15 cellular contexts compared by ENCODE assay signal in the genomic region with DNA sequence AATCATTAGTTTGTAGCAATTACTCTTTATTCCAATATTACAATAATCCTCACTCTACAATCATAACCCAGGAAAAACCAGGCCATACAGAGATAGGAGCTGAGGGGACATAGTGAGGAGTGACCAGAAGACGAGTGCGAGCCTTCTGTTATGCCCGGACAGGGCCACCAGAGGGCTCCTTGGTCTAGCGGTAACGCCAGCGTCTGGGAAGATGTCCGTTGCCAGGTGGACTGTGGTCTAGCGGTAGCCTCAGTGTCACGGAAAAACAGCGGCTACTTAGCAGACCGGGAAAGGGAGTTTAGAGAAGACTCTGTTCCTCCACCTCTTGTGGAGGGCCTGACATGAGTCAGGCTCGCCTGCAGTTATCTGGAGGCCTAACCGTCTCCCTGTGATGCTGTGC. TPM values are rescaled to one million over a fixed set of nuclear protein-coding genes. Genes with fewer than 3 reads are reported as not detected.
A peak's percentile ranks its signal among the peaks of the same experiment; 100 is the strongest.
DNase-seq lines count a peak whose midpoint lies in the region; ATAC-seq and TF ChIP-seq lines count a peak whose summit lies in the region.
"Not testable (repeated sequence)": the region's sequence is repeated elsewhere in the genome, so short reads cannot be mapped to it uniquely, and the experiment has no call there.
"Had no signal": no experiment of that assay in that cellular context is flagged by ENCODE, and none has a peak within 500 bp of the region (broad histone marks: within the 10 kb centered on the region; RNA-seq: fewer than 3 reads in every experiment).

No MANE protein-coding gene starts in this region.

- not testable (repeated sequence) for H3K27ac Mint-ChIP-seq in CD4-positive, alpha-beta T cell; neural progenitor cell

- not testable (repeated sequence) for H3K4me3 ChIP-seq in PC-3 (ENCODE audit: low read length); dorsolateral prefrontal cortex; heart left ventricle; neural progenitor cell; transverse colon

- H3K4me1 Mint-ChIP-seq in CD4-positive, alpha-beta T cell (ENCODE audit: low read depth); neural progenitor cell: not testable (repeated sequence)

- BruUV-seq in PC-3 (replicated peaks; lab: Mats Ljungman, UMichigan) = not testable (repeated sequence)

- not testable (repeated sequence) for H4K20me1 ChIP-seq in PC-3 (ENCODE audit: low read length)
- H4K20me1 ChIP-seq in neural progenitor cell (ENCODE audit: low read depth) = peaks cover 28% of the 10 kb centered on the region

- not testable (repeated sequence) for TF ChIP-seq POLR2A in heart left ventricle (IDR thresholded peaks at IDR 0.05); transverse colon (IDR thresholded peaks at IDR 0.05)

- not testable (repeated sequence) for H3K4me2 ChIP-seq in PC-3 (ENCODE audit: low read length); neural progenitor cell

- H2AFZ ChIP-seq in PC-3 (ENCODE audit: low read length); neural progenitor cell (replicated peaks): not testable (repeated sequence)

- H3F3A ChIP-seq in PC-3 (ENCODE audit: low read length, unreplicated experiment) = not testable (repeated sequence)
- peaks cover 27% of the 10 kb centered on the region for H3F3A ChIP-seq in neural progenitor cell (ENCODE audit: low read depth)

- H3K27me3 Mint-ChIP-seq in CD4-positive, alpha-beta T cell; neural progenitor cell (ENCODE audit: insufficient read depth, low read depth): not testable (repeated sequence)

- not testable (repeated sequence) for H3K4me3 Mint-ChIP-seq in CD4-positive, alpha-beta T cell; neural progenitor cell

- WGBS in heart left ventricle, 4 donors = 70 to 86% (median 78%) methylated on average over 13 of the region's 13 CpGs
- 80 to 85% methylated on average over 4 to 13 of the region's 13 CpGs for WGBS in transverse colon (ENCODE audit: low coverage in 1 of 2), 2 donors

- not testable (repeated sequence) for H3K9ac ChIP-seq in PC-3 (ENCODE audit: low read length); neural progenitor cell

- H3K36me3 ChIP-seq in PC-3 (ENCODE audit: low read depth, low read length) (peaks cover 19% of the 10 kb centered on the region; the same call in 1 of the 2 replicates), heart left ventricle (peaks cover 0 to 17% (median 7%) of the 10 kb centered on the region in 9 donors), neural progenitor cell (peaks cover 12% of the 10 kb centered on the region)
- not testable (repeated sequence) for H3K36me3 ChIP-seq in transverse colon

- CTCF ChIA-PET in CD4-positive, alpha-beta T cell (lab: Charles Lee); PC-3 (lab: Charles Lee): not testable (repeated sequence)

- H3K9me3 ChIP-seq in CD4-positive, alpha-beta T cell (ENCODE audit: control insufficient read depth, low read length); PC-3 (ENCODE audit: low read length); heart left ventricle; neural progenitor cell (ENCODE audit: low read depth); transverse colon: not testable (repeated sequence)

- ATAC-seq in CD4-positive, alpha-beta T cell (ENCODE audit: poor library complexity); PC-3; heart left ventricle: not testable (repeated sequence)

- intact Hi-C loops in CD4-positive, alpha-beta T cell (cut with DNase I, micrococcal nuclease); PC-3 (cut with micrococcal nuclease); dorsolateral prefrontal cortex (cut with DNase I); heart left ventricle (cut with DNase I); transverse colon (cut with DNase I; ENCODE audit: low total_unique reads): not testable (repeated sequence)

- peaks cover 53% of the 10 kb centered on the region for H3K79me2 ChIP-seq in PC-3 (ENCODE audit: low read length)
- peaks cover 89% of the 10 kb centered on the region for H3K79me2 ChIP-seq in neural progenitor cell (ENCODE audit: low read depth)

- not testable (repeated sequence) for H3K27me3 ChIP-seq in CD4-positive, alpha-beta T cell (ENCODE audit: control insufficient read depth, insufficient read depth, low read length); PC-3 (ENCODE audit: low read length); dorsolateral prefrontal cortex; heart left ventricle; neural progenitor cell; transverse colon

- not testable (repeated sequence) for H3K9me2 ChIP-seq in PC-3 (replicated peaks; ENCODE audit: low read length)

- not testable (repeated sequence) for H3K4me1 ChIP-seq in PC-3 (ENCODE audit: insufficient read depth, low read length); neural progenitor cell; transverse colon
- peaks cover 0 to 13% (median 0%) of the 10 kb centered on the region in 12 donors for H3K4me1 ChIP-seq in heart left ventricle

- POLR2A ChIA-PET in CD4-positive, alpha-beta T cell (lab: Charles Lee); PC-3 (lab: Charles Lee; ENCODE audit: unreplicated experiment): not testable (repeated sequence)

- peak in 1 of 10 experiments; percentile 16 for DNase-seq in CD4-positive, alpha-beta T cell
- DNase-seq in H4 (ENCODE audit: low spot score) = peak; percentile 21
- peak; percentile 11 for DNase-seq in PC-3
- peak; percentile 47 for DNase-seq in amniotic epithelial cell (ENCODE audit: low read depth)
- peak in 6 of 10 donors; percentile 34 to 82 (median 52) for DNase-seq in dorsolateral prefrontal cortex
- peak in 1 of 5 donors; percentile 43 for DNase-seq in heart left ventricle
- peak; percentile 11 for DNase-seq in neural progenitor cell (ENCODE audit: low spot score)
- DNase-seq in transverse colon = not testable (repeated sequence)

- H3K9me3 Mint-ChIP-seq in CD4-positive, alpha-beta T cell; neural progenitor cell: not testable (repeated sequence)

- not testable (repeated sequence) for TF ChIP-seq EP300 in transverse colon (IDR thresholded peaks at IDR 0.05; ENCODE audit: low read depth)

- in situ Hi-C loops in transverse colon (cut with MboI; ENCODE audit: low pct_ligation_motif_present in 1 of 4, low pct_unique_long_range_greater_than_20kb in 1 of 4, low sequenced_read_pairs in 3 of 4) = not testable (repeated sequence)

- peak; percentile 31 for TF ChIP-seq CTCF in CD4-positive, alpha-beta T cell (IDR thresholded peaks at IDR 0.05)
- TF ChIP-seq CTCF in PC-3 (conservative IDR thresholded peaks at IDR 0.05; ENCODE audit: low read depth, low read length) (peak; percentile 36; the same call in 1 of the 2 replicates), dorsolateral prefrontal cortex (IDR thresholded peaks at IDR 0.05 in 54 of 56, conservative IDR thresholded peaks at IDR 0.05 in 2 of 56; ENCODE audit: low read depth in 1 of 56, partially characterized antibody in 56 of 56) (peak in 49 of 56 donors; percentile 19 to 60 (median 44)), heart left ventricle (IDR thresholded peaks at IDR 0.05) (peak in 10 of 12 donors; percentile 12 to 46 (median 34)), neural progenitor cell (IDR thresholded peaks at IDR 0.05) (peak; percentile 48), transverse colon (IDR thresholded peaks at IDR 0.05) (peak in 4 of 5 experiments; percentile 13 to 28 (median 18))

- not testable (repeated sequence) for H3K36me3 Mint-ChIP-seq in CD4-positive, alpha-beta T cell (ENCODE audit: low read depth)
- peaks cover 44% of the 10 kb centered on the region for H3K36me3 Mint-ChIP-seq in neural progenitor cell

- H3K27ac ChIP-seq in CD4-positive, alpha-beta T cell (ENCODE audit: low read depth, low read length); PC-3 (ENCODE audit: low read length); dorsolateral prefrontal cortex; heart left ventricle; neural progenitor cell; transverse colon: not testable (repeated sequence)

RNA-seq across cellular contexts. Expression of gene ATP4B, which starts 36.5 kb away (rescaled TPM):
- total RNA-seq in CD4-positive, alpha-beta T cell = not detected
- not detected in 2 replicates for total RNA-seq in H4 (2014; rRNA removed; shearing (Covaris generic))
- not detected in 2 replicates for total RNA-seq in PC-3 (2014; rRNA removed)
- total RNA-seq in dorsolateral prefrontal cortex = not detected
- not detected for total RNA-seq in heart left ventricle
- not detected for polyA plus RNA-seq in heart left ventricle
- not detected in 2 replicates for total RNA-seq in neural progenitor cell (ENCODE audit: low replicate concordance)
- total RNA-seq in transverse colon = not detected
- total RNA-seq: activated naive CD4-positive, alpha-beta T cell treated with anti-CD3 and anti-CD28 coated beads for 36 hours; CD4-positive, alpha-beta memory T cell; esophagus mucosa; mesenteric fat pad; occipital lobe; T-helper 17 cell had no signal

RNA-seq across cellular contexts. Expression of gene TFDP1, which starts 36.9 kb away (rescaled TPM):
- 10 to 100 TPM; 17.6 to 20.0 TPM for total RNA-seq in CD4-positive, alpha-beta T cell
- 38.8 and 73.0 TPM in 2 replicates for total RNA-seq in H4 (2014; rRNA removed; shearing (Covaris generic))
- 89.5 and 105 TPM in 2 replicates for total RNA-seq in PC-3 (2014; rRNA removed)
- 10 to 100 TPM; 21.2 to 60.2 (median 33.4) TPM for total RNA-seq in dorsolateral prefrontal cortex
- 10 to 100 TPM; 39.7 to 50.3 (median 45.8) TPM for total RNA-seq in heart left ventricle
- polyA plus RNA-seq in heart left ventricle = 10 to 100 TPM; 19.7 to 30.4 TPM
- total RNA-seq in neural progenitor cell (ENCODE audit: low replicate concordance) = 57.5 and 88.6 TPM in 2 replicates
- total RNA-seq in transverse colon = 100 to 1,000 TPM in 1 of 4 donors, 10 to 100 TPM in 3; 24.3 to 164 (median 49.1) TPM

RNA-seq across cellular contexts. Expression of gene GRK1, which starts 45.5 kb away (rescaled TPM):
- total RNA-seq in CD4-positive, alpha-beta T cell = not detected
- not detected in 2 replicates for total RNA-seq in H4 (2014; rRNA removed; shearing (Covaris generic))
- total RNA-seq in PC-3 (2014; rRNA removed) = not detected in 2 replicates
- 1 to 10 TPM in 10 of 120 experiments, under 1 TPM in 87, not detected in 23; 0.12 to 2.2 (median 0.44) TPM for total RNA-seq in dorsolateral prefrontal cortex
- total RNA-seq in heart left ventricle = 1 to 10 TPM in 2 of 9 donors, under 1 TPM in 4, not detected in 3; 0.08 to 1.3 (median 0.18) TPM
- under 1 TPM; 0.08 to 0.15 TPM for polyA plus RNA-seq in heart left ventricle
- 0.40 TPM in 1 of 2 replicates, not detected in the other for total RNA-seq in neural progenitor cell (ENCODE audit: low replicate concordance)
- not detected for total RNA-seq in transverse colon
- total RNA-seq: CD4-positive, alpha-beta memory T cell; esophagus mucosa; mesenteric fat pad; occipital lobe; stomach had no signal
- polyA plus RNA-seq: CD4-positive, alpha-beta memory T cell; stomach had no signal
